8 cellular contexts compared by ENCODE assay signal in the genomic region with DNA sequence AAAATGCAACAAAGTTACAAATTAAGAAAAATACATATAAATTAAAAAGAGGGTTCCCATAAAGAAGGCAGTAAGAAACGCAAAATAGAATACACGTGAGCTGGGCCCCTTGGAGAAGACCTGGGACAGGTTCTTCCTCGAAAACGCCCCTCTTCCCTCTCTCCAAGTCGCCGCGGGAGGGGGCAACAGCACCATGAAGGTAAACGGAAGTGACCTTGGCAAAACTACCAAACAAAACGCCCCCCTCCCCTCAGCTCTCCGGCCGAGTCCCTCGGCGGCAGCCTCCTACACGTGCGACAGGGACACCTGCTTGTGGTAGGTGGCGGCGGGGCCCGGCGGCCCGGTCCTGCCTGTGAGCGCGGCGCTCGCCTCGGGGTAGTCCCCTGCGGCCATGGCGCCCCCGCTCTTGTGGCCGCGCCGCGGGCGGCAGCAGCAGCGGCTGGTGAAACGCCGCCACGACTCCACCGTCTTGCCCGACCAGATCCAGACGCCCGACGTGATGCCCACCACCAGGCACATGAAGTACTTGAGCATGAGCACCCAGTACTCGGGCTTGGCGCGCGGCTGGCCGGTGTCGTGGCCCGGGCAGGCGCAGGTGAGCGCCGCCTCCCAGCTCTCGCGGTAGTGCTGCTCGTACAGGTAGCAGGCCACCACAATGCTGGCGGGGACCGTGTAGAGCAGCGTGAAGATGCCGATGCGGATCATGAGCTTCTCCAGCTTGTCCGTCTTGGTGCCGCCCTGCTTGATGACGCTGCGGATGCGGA. TPM values are rescaled to one million over a fixed set of nuclear protein-coding genes. Genes with fewer than 3 reads are reported as not detected.
DNase-seq lines count a peak whose midpoint lies in the region; ATAC-seq, FAIRE-seq and TF ChIP-seq lines count a peak whose summit lies in the region.

No MANE protein-coding gene starts in this region.

- H2BK5ac ChIP-seq in mesendoderm (ENCODE audit: low read length), result peak overlapping the region; percentile 20

- H3K27me3 ChIP-seq in body of pancreas (no peaks in the 10 kb centered on the region), mesendoderm (ENCODE audit: insufficient read depth, low read length, poor library complexity) (no peaks in the 10 kb centered on the region)

- peaks cover 56% of the 10 kb centered on the region for H3K79me2 ChIP-seq in mesendoderm (ENCODE audit: control insufficient read depth, insufficient read depth, low read length)

- H3K4me1 ChIP-seq in body of pancreas, result peaks cover 65% of the 10 kb centered on the region
- H3K4me1 ChIP-seq in mesendoderm (ENCODE audit: control insufficient read depth, low read depth, low read length), result peaks cover 17% of the 10 kb centered on the region

- peak; percentile 60 for DNase-seq in GM20000 (ENCODE audit: low spot score)
- DNase-seq in body of pancreas, result peak; percentile 28 to 57 (median 46)
- DNase-seq in mesendoderm, result peak; percentile 81
- DNase-seq in inferior parietal cortex (ENCODE audit: extremely low spot score), result no peak
- no peak for DNase-seq in GM12892 (ENCODE audit: insufficient read length)
- no peak for DNase-seq in H54 (ENCODE audit: insufficient read length, low spot score)
- DNase-seq in T-helper 9 cell, result no peak

- peak overlapping the region; percentile 95 for H3K27ac ChIP-seq in 22Rv1
- H3K27ac ChIP-seq in body of pancreas, result peak overlapping the region; percentile 42 to 80 (median 70)
- H3K27ac ChIP-seq in mesendoderm (ENCODE audit: low read depth, low read length), result no peak overlapping the region

- H2AK5ac ChIP-seq in mesendoderm (ENCODE audit: low read length), result no peak overlapping the region

- no peak overlapping the region for H3K4ac ChIP-seq in mesendoderm (ENCODE audit: low read depth, low read length)

- H3K56ac ChIP-seq in mesendoderm (ENCODE audit: low read length), result peak overlapping the region; percentile 96

- no peak for ATAC-seq in body of pancreas

- H3K9me3 ChIP-seq in body of pancreas, result no peaks in the 10 kb centered on the region

- H3K23ac ChIP-seq in mesendoderm (ENCODE audit: low read length), result no peak overlapping the region

- peaks cover 11% of the 10 kb centered on the region for H3K79me1 ChIP-seq in mesendoderm (ENCODE audit: low read length)

- H2BK15ac ChIP-seq in mesendoderm (replicated peaks; ENCODE audit: low read depth), result no peak overlapping the region

- H3K36me3 ChIP-seq in body of pancreas (replicated peaks in 1 of 2; ENCODE audit: insufficient read depth in 1 of 2, low read depth in 2 of 2) (peaks cover 0 to 5% of the 10 kb centered on the region in 2 donors), mesendoderm (ENCODE audit: control insufficient read depth, insufficient read depth, low read length) (peaks cover 3% of the 10 kb centered on the region)

- H2BK120ac ChIP-seq in mesendoderm (ENCODE audit: low read depth, low read length), result no peak overlapping the region

- no peak overlapping the region for H4K8ac ChIP-seq in mesendoderm (ENCODE audit: low read depth, low read length)

- H3K18ac ChIP-seq in mesendoderm (ENCODE audit: low read length), result peak overlapping the region; percentile 25

- H3K4me2 ChIP-seq in mesendoderm (ENCODE audit: low read length), result peak overlapping the region; percentile 64

- WGBS in body of pancreas, 2 donors, result 15 to 28% methylated on average over 17 to 49 of the region's 65 CpGs
- WGBS in mesendoderm (ENCODE audit: extremely low coverage, insufficient coverage, low lambda C conversion rate), result no CpG with 5 or more reads among the region's 65 CpGs

- no peak overlapping the region for H4K5ac ChIP-seq in mesendoderm (ENCODE audit: low read length)

- TF ChIP-seq CTCF in 22Rv1 (IDR thresholded peaks at IDR 0.05) (no peak), GM20000 (IDR thresholded peaks at IDR 0.05; ENCODE audit: extremely low read depth, missing control alignments) (no peak), body of pancreas (IDR thresholded peaks at IDR 0.05) (peak in 3 of 7 experiments; percentile 8 to 16 (median 9))

- TF ChIP-seq POLR2A in body of pancreas (IDR thresholded peaks at IDR 0.05), result no peak
- no peak for TF ChIP-seq POLR2A in GM12892 (IDR thresholded peaks at IDR 0.05; ENCODE audit: low read depth, low read length)
- no peak for TF ChIP-seq POLR2A in H54 (IDR thresholded peaks at IDR 0.05; ENCODE audit: low read depth, low read length)

- intact Hi-C loops in body of pancreas (cut with DNase I), result no loop called here

- H3K4me3 ChIP-seq in body of pancreas (no peak overlapping the region), mesendoderm (ENCODE audit: low read length) (no peak overlapping the region)

- peak overlapping the region; percentile 93 for H3K9ac ChIP-seq in mesendoderm (ENCODE audit: low read length)

- FAIRE-seq in GM12892 (lab: Jason Lieb, UNC) (no peak), H54 (lab: Jason Lieb, UNC) (no peak)

RNA-seq across cellular contexts. Expression of a gene that starts 2.8 kb away (rescaled TPM):
- total RNA-seq in body of pancreas, result 10 to 100 TPM; 26.7 to 27.5 TPM
- polyA plus RNA-seq in mesendoderm (2013, experiment 1 of 2), result 42.5 TPM
- 41.3 TPM for polyA plus RNA-seq in mesendoderm (2013, experiment 2 of 2)
- polyA plus RNA-seq in GM12892 (2012; ENCODE audit: missing spikeins), result 0.19 TPM

RNA-seq across cellular contexts. Expression of a gene that starts 55.4 kb away (rescaled TPM):
- total RNA-seq in body of pancreas, result 10 to 100 TPM; 14.5 to 14.8 TPM
- 21.5 TPM for polyA plus RNA-seq in mesendoderm (2013, experiment 1 of 2)
- polyA plus RNA-seq in mesendoderm (2013, experiment 2 of 2), result 22.0 TPM
- polyA plus RNA-seq in GM12892 (2012; ENCODE audit: missing spikeins), result 3.9 TPM

Comparison
In these comparisons a context has a peak if more than half of its experiments do, and no peak if none do; other contexts are left out.
1. DNase-seq: peak in GM20000 (single experiment), body of pancreas (4 of 4) and mesendoderm (single experiment); none in inferior parietal cortex (single experiment), GM12892 (single experiment), H54 (single experiment) and T-helper 9 cell (single experiment).